In the genomic region with DNA sequence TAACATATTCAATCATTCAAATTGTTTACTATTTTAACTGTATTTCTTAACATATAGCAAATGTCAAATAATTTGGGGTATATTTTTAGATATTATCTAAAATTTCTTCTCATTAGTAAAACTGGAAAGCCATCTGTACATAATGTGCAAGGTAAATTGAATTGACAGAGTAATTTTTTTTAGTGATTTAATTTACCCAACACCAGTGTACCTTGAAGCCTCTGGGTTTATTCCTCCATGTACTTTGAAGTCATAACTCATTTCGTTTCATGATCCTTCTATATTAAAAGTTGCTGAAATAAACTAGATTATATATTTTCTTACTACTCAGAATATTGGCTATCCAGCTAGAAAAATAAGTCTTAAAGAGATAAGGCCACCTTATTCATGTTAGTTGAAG, we compare ENCODE assay signal across 5 cellular contexts.
"Had no signal": no experiment of that assay in that cellular context is flagged by ENCODE, and none has a peak within 500 bp of the region (broad histone marks: within the 10 kb centered on the region; RNA-seq: fewer than 3 reads in every experiment).

No MANE protein-coding gene starts in this region.

- H3K4me2 ChIP-seq: GM23338 had no signal

- ATAC-seq: GM23338, K562 had no signal

- H3K4me3 ChIP-seq: GM23338, K562 had no signal

- DNase-seq: H9, HCEC 1CT, IMR-90 had no signal

- H2AFZ ChIP-seq: GM23338 had no signal
